ENCODE assay signal across 8 cellular contexts in genomic region chr4:4289930-4290850, GRCh38. TPM values are rescaled to one million over a fixed set of nuclear protein-coding genes. Genes with fewer than 3 reads are reported as not detected.
DNase-seq lines count a peak whose midpoint lies in the region; ATAC-seq and TF ChIP-seq lines count a peak whose summit lies in the region.

A gene with protein sequence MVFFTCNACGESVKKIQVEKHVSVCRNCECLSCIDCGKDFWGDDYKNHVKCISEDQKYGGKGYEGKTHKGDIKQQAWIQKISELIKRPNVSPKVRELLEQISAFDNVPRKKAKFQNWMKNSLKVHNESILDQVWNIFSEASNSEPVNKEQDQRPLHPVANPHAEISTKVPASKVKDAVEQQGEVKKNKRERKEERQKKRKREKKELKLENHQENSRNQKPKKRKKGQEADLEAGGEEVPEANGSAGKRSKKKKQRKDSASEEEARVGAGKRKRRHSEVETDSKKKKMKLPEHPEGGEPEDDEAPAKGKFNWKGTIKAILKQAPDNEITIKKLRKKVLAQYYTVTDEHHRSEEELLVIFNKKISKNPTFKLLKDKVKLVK (minus strand): TSS chr4:4290154. CDS start chr4:4283742, 6,412 bp downstream.
A gene with protein sequence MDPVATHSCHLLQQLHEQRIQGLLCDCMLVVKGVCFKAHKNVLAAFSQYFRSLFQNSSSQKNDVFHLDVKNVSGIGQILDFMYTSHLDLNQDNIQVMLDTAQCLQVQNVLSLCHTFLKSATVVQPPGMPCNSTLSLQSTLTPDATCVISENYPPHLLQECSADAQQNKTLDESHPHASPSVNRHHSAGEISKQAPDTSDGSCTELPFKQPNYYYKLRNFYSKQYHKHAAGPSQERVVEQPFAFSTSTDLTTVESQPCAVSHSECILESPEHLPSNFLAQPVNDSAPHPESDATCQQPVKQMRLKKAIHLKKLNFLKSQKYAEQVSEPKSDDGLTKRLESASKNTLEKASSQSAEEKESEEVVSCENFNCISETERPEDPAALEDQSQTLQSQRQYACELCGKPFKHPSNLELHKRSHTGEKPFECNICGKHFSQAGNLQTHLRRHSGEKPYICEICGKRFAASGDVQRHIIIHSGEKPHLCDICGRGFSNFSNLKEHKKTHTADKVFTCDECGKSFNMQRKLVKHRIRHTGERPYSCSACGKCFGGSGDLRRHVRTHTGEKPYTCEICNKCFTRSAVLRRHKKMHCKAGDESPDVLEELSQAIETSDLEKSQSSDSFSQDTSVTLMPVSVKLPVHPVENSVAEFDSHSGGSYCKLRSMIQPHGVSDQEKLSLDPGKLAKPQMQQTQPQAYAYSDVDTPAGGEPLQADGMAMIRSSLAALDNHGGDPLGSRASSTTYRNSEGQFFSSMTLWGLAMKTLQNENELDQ (plus strand): TSS chr4:4290251. CDS start chr4:4299946, 9,695 bp downstream.

- 0 to 1% (median 0%) methylated on average over 35 to 78 of the region's 78 CpGs for WGBS in heart left ventricle, 4 donors
- WGBS in trophoblast cell (ENCODE audit: extremely low coverage, insufficient coverage, insufficient read length), result no CpG with 5 or more reads among the region's 78 CpGs
- 1% methylated on average over 31 of the region's 78 CpGs; no CpG with 5 or more reads in 1 of the 2 donors for WGBS in transverse colon (ENCODE audit: low coverage in 1 of 2), 2 donors

- H3K4ac ChIP-seq in trophoblast cell (ENCODE audit: low read depth, low read length), result peak within 1 kb of the TSS; percentile 41

- H2AK5ac ChIP-seq in trophoblast cell (ENCODE audit: low read length), result no peak within 1 kb of the TSS

- H3K14ac ChIP-seq in trophoblast cell (ENCODE audit: low read length), result peak within 1 kb of the TSS; percentile 85

- no peak within 1 kb of the TSS for H3K23ac ChIP-seq in trophoblast cell (ENCODE audit: low read length)

- intact Hi-C loops in heart left ventricle (cut with DNase I) (loop anchor here in 5 of 10 donors (2.0 to 5.0 kb wide), 3 partner anchors 38 to 43 kb away; partner anchors contain the start of gene TMEM128 (in 4 of the 5)), transverse colon (cut with DNase I; ENCODE audit: low total_unique reads) (no loop called here)

- H2BK5ac ChIP-seq in trophoblast cell (ENCODE audit: low read depth, low read length, poor library complexity), result no peak within 1 kb of the TSS

- peaks cover 4% of the 10 kb centered on the region for H3K79me2 ChIP-seq in trophoblast cell (ENCODE audit: control insufficient read depth, insufficient read depth, low read length, poor library complexity)

- peak within 1 kb of the TSS; percentile 83 for H3K18ac ChIP-seq in trophoblast cell (ENCODE audit: low read length)

- peaks cover 11% of the 10 kb centered on the region for H3K36me3 ChIP-seq in adipocyte (ENCODE audit: control insufficient read depth, insufficient read depth, low read length, severe bottlenecking)
- peaks cover 0 to 22% (median 5%) of the 10 kb centered on the region in 9 donors for H3K36me3 ChIP-seq in heart left ventricle
- peaks cover under 1 to 9% of the 10 kb centered on the region in 2 experiments for H3K36me3 ChIP-seq in trophoblast cell (ENCODE audit: control insufficient read depth in 1 of 2, insufficient read depth in 2 of 2, low read length in 2 of 2)
- H3K36me3 ChIP-seq in transverse colon, result no peaks in the 10 kb centered on the region

- H4K8ac ChIP-seq in trophoblast cell (ENCODE audit: low read depth, low read length), result peak within 1 kb of the TSS; percentile 95

- peaks cover 2% of the 10 kb centered on the region for H3K79me1 ChIP-seq in trophoblast cell (ENCODE audit: low read length)

- H3K9me3 ChIP-seq in adipocyte (ENCODE audit: control insufficient read depth, low read length) (no peaks in the 10 kb centered on the region), heart left ventricle (no peaks in the 10 kb centered on the region), trophoblast cell (ENCODE audit: insufficient read depth, low read depth, low read length) (no peaks in the 10 kb centered on the region), transverse colon (no peaks in the 10 kb centered on the region)

- TF ChIP-seq EP300 in transverse colon (IDR thresholded peaks at IDR 0.05; ENCODE audit: low read depth), result no peak

- peak within 1 kb of the TSS; percentile 88 for H3K9ac ChIP-seq in adipocyte (ENCODE audit: low read length)
- peak within 1 kb of the TSS; percentile 91 for H3K9ac ChIP-seq in trophoblast cell (ENCODE audit: low read length)

- H2BK12ac ChIP-seq in trophoblast cell (ENCODE audit: low read length), result no peak within 1 kb of the TSS

- peak within 1 kb of the TSS; percentile 20 for H4K91ac ChIP-seq in trophoblast cell (ENCODE audit: low read depth, low read length)

- peak within 1 kb of the TSS; percentile 65 for H3K4me2 ChIP-seq in trophoblast cell (ENCODE audit: low read length)

- TF ChIP-seq CTCF in GM12865 (IDR thresholded peaks at IDR 0.05; ENCODE audit: insufficient read depth, low read depth, low read length, missing control alignments), result no peak
- peak in 2 of 12 donors; percentile 11 to 12 for TF ChIP-seq CTCF in heart left ventricle (IDR thresholded peaks at IDR 0.05)
- no peak for TF ChIP-seq CTCF in transverse colon (IDR thresholded peaks at IDR 0.05)

- ATAC-seq in HG02610 (IDR thresholded peaks at IDR 0.05; ENCODE audit: unreplicated experiment) (peak; percentile 90), heart left ventricle (peak; percentile 90 to 98 (median 96))

- no peak within 1 kb of the TSS for H2BK120ac ChIP-seq in trophoblast cell (ENCODE audit: insufficient read depth, low read length, poor library complexity)

- H4K12ac ChIP-seq in trophoblast cell (ENCODE audit: low read depth, low read length), result peak within 1 kb of the TSS; percentile 47

- in situ Hi-C loops in transverse colon (cut with MboI; ENCODE audit: low pct_ligation_motif_present in 1 of 4, low pct_unique_long_range_greater_than_20kb in 1 of 4, low sequenced_read_pairs in 3 of 4), result no loop called here

- H3K27me3 ChIP-seq in adipocyte (replicated peaks; ENCODE audit: control insufficient read depth, insufficient read depth, low read length) (no peaks in the 10 kb centered on the region), heart left ventricle (no peaks in the 10 kb centered on the region), trophoblast cell (ENCODE audit: insufficient read depth, low read length) (no peaks in the 10 kb centered on the region), transverse colon (no peaks in the 10 kb centered on the region)

- H3K4me1 ChIP-seq in adipocyte (ENCODE audit: control insufficient read depth, insufficient read depth, low read length) (peaks cover 21% of the 10 kb centered on the region), heart left ventricle (peaks cover 0 to 51% (median 24%) of the 10 kb centered on the region in 12 donors), trophoblast cell (ENCODE audit: control insufficient read depth in 1 of 2, insufficient read depth in 2 of 2, low read length in 2 of 2) (peaks cover 9 to 15% of the 10 kb centered on the region in 2 experiments), transverse colon (peaks cover 16 to 23% (median 19%) of the 10 kb centered on the region in 4 donors)

- peak within 1 kb of the TSS in 11 of 12 donors; percentile 77 to 88 (median 84) for H3K27ac ChIP-seq in heart left ventricle
- H3K27ac ChIP-seq in trophoblast cell (ENCODE audit: low read depth, low read length), result no peak within 1 kb of the TSS
- H3K27ac ChIP-seq in transverse colon, result peak within 1 kb of the TSS; percentile 82 to 92 (median 86)

- TF ChIP-seq POLR2A in heart left ventricle (IDR thresholded peaks at IDR 0.05) (peak in 1 of 2 donors; percentile 71), transverse colon (IDR thresholded peaks at IDR 0.05) (peak; percentile 79)

- DNase-seq in GM12865 (ENCODE audit: low read depth) (peak; percentile 94), NCI-H1092 treated with DMSO at 0.1 percent for 48 hours (lab: John Stamatoyannopoulos, UW) (peak; percentile 84), SW 1271 (lab: John Stamatoyannopoulos, UW) (peak; percentile 67 to 80), adipocyte (ENCODE audit: low read depth) (peak; percentile 97), heart left ventricle (peak; percentile 91 to 97 (median 95)), trophoblast cell (peak; percentile 92 to 95), transverse colon (peak; percentile 97)

- H2AFZ ChIP-seq in trophoblast cell (ENCODE audit: insufficient read depth, low read length, poor library complexity), result peak within 1 kb of the TSS; percentile 94

- peak within 1 kb of the TSS; percentile 80 for H3K4me3 ChIP-seq in GM12865 (ENCODE audit: low read depth, low read length)
- H3K4me3 ChIP-seq in adipocyte (ENCODE audit: low read length), result peak within 1 kb of the TSS; percentile 91
- peak within 1 kb of the TSS; percentile 65 to 97 (median 88) for H3K4me3 ChIP-seq in heart left ventricle
- H3K4me3 ChIP-seq in trophoblast cell (ENCODE audit: low read depth, low read length), result peak within 1 kb of the TSS; percentile 94
- peak within 1 kb of the TSS; percentile 63 to 94 (median 77) for H3K4me3 ChIP-seq in transverse colon

RNA-seq across cellular contexts. Expression of the first gene that starts in this region (rescaled TPM):
- total RNA-seq in heart left ventricle, result 10 to 100 TPM in 5 of 9 donors, 1 to 10 TPM in 4; 8.6 to 15.6 (median 12.2) TPM
- polyA plus RNA-seq in heart left ventricle, result 10 to 100 TPM; 14.3 to 16.6 TPM
- 28.2 and 29.5 TPM in 2 replicates for polyA plus RNA-seq in trophoblast cell (2013)
- 10 to 100 TPM in 1 of 4 donors, 1 to 10 TPM in 3; 3.7 to 10.3 (median 5.6) TPM for total RNA-seq in transverse colon

RNA-seq across cellular contexts. Expression of the second gene that starts in this region (rescaled TPM):
- total RNA-seq in heart left ventricle, result 1 to 10 TPM; 2.9 to 6.7 (median 4.7) TPM
- 1 to 10 TPM; 1.1 to 2.0 TPM for polyA plus RNA-seq in heart left ventricle
- 2.8 and 2.9 TPM in 2 replicates for polyA plus RNA-seq in trophoblast cell (2013)
- 10 to 100 TPM in 1 of 4 donors, 1 to 10 TPM in 3; 2.4 to 11.2 (median 6.0) TPM for total RNA-seq in transverse colon
